In genomic region chr4:178320003-178320402, GRCh38 we compare ENCODE assay signal across 33 cellular contexts.
A peak's percentile ranks its signal among the peaks of the same experiment; 100 is the strongest.
DNase-seq lines count a peak whose midpoint lies in the region; ATAC-seq, FAIRE-seq and TF ChIP-seq lines count a peak whose summit lies in the region.
"Had no signal": no experiment of that assay in that cellular context is flagged by ENCODE, and none has a peak within 500 bp of the region (broad histone marks: within the 10 kb centered on the region; RNA-seq: fewer than 3 reads in every experiment).

No MANE protein-coding gene starts in this region.

- WGBS in HepG2 (ENCODE audit: low lambda C conversion rate): 0% methylated on average over 1 of the region's 1 CpG
- WGBS in right lobe of liver (ENCODE audit: insufficient coverage, low coverage, low lambda C conversion rate, missing lambda C conversion rate): 89% methylated on average over 1 of the region's 1 CpG

- BruUV-seq in HepG2 (replicated peaks; lab: Mats Ljungman, UMichigan): no TSS peak

- DNase-seq in HepG2 (ENCODE audit: low spot score): no peak
- no peak for DNase-seq in right lobe of liver
- peak; percentile 3 for DNase-seq in KBM-7
- DNase-seq in NCI-H774 (lab: John Stamatoyannopoulos, UW): no peak
- DNase-seq: 8988T; ACHN; AML-193; BE2C; C1 segment of cervical spinal cord; Caco-2; Calu3; CD4-positive, alpha-beta memory T cell; CD4-positive, alpha-beta T cell; CD4-positive, CD25-positive, alpha-beta regulatory T cell; CD8-positive, alpha-beta memory T cell; CD8-positive, alpha-beta T cell; COR-L47; DMS 273 treated with DMSO at 0.1 percent for 48 hours; DMS153; DMS53; DMS79; DMS79 treated with DMSO at 0.1 percent for 48 hours; DND-41; EL had no signal

- in situ Hi-C loops in HepG2 (cut with HindIII; ENCODE audit: extremely low pct_ligation_motif_present, low pct_unique_long_range_greater_than_20kb): no loop called here
- in situ Hi-C loops in KBM-7 (cut with MboI; ENCODE audit: low pct_unique_long_range_greater_than_20kb, low sequenced_read_pairs): no loop called here

- ATAC-seq in HepG2: no peak
- ATAC-seq in right lobe of liver: no peak
- ATAC-seq in HG03520 (IDR thresholded peaks at IDR 0.05; ENCODE audit: unreplicated experiment): no peak
- ATAC-seq: A549; CD8-positive, alpha-beta T cell had no signal

- POLR2A ChIA-PET in HepG2 (lab: Yijun Ruan, JAX) (no interaction called here), HEK293 (lab: Yijun Ruan, JAX) (no interaction called here)

- TF ChIP-seq POLR2A in HepG2 (IDR thresholded peaks at IDR 0.05; ENCODE audit: insufficient read depth in 1 of 2, low read depth in 2 of 2, low read length in 2 of 2) (no peak), right lobe of liver (IDR thresholded peaks at IDR 0.05) (no peak)

- TF ChIP-seq CTCF in HepG2 (CRISPR knock-in tag; IDR thresholded peaks at IDR 0.05): no peak
- TF ChIP-seq CTCF in right lobe of liver (IDR thresholded peaks at IDR 0.05): no peak
- no peak for TF ChIP-seq CTCF in HEK293 (tag by site-specific recombination; IDR thresholded peaks at IDR 0.05)

- H3K36me3 ChIP-seq in HepG2 (replicated peaks in 1 of 2; ENCODE audit: control insufficient read depth in 1 of 2, insufficient read depth in 2 of 2, low read length in 2 of 2): no peaks in the 10 kb centered on the region
- no peaks in the 10 kb centered on the region for H3K36me3 ChIP-seq in right lobe of liver
- no peaks in the 10 kb centered on the region for H3K36me3 ChIP-seq in HEK293 (ENCODE audit: control insufficient read depth in 2 of 2, insufficient read depth in 1 of 2, low read length in 2 of 2)
- H3K36me3 ChIP-seq: BE2C; BLaER1; BLaER1 treated with 17β-estradiol and CSF1 and Interleukin-3, amounts not matched to agents 10 nM and 100 nM had no signal

- no peak for TF ChIP-seq RAD21 in HepG2 (CRISPR knock-in tag; IDR thresholded peaks at IDR 0.05)

- FAIRE-seq in HepG2 (lab: Jason Lieb, UNC): no peak
- FAIRE-seq: A204.1, A549, D721Med had no signal

- H3K4me1 ChIP-seq in HepG2 (ENCODE audit: insufficient read depth, low read length) (no peaks in the 10 kb centered on the region), right lobe of liver (peaks cover 0 to 7% (median 1%) of the 10 kb centered on the region in 4 donors), HEK293 (ENCODE audit: control insufficient read depth, insufficient read depth, low read length) (no peaks in the 10 kb centered on the region)
- H3K4me1 ChIP-seq: A549; BLaER1; BLaER1 treated with 17β-estradiol and CSF1 and Interleukin-3, amounts not matched to agents 10 nM and 100 nM; Caco-2 had no signal

- H3K27ac ChIP-seq in HepG2 (ENCODE audit: extremely low read length, insufficient read depth, low read length) (no peak overlapping the region), right lobe of liver (no peak overlapping the region), HEK293 (ENCODE audit: extremely low read depth, low read depth, low read length) (no peak overlapping the region)
- H3K27ac ChIP-seq: 22Rv1; A549; BLaER1; BLaER1 treated with 17β-estradiol and CSF1 and Interleukin-3, amounts not matched to agents 10 nM and 100 nM; C4-2B had no signal

- no peaks in the 10 kb centered on the region for H3K79me2 ChIP-seq in HepG2 (ENCODE audit: insufficient read depth, low read length)

- no peak overlapping the region for H2AFZ ChIP-seq in HepG2 (ENCODE audit: low read length)

- H4K20me1 ChIP-seq in HepG2 (ENCODE audit: insufficient read depth, low read length): no peaks in the 10 kb centered on the region
- H4K20me1 ChIP-seq: BLaER1; BLaER1 treated with 17β-estradiol and CSF1 and Interleukin-3, amounts not matched to agents 10 nM and 100 nM had no signal

- H3K4me3 ChIP-seq in HepG2 (replicated peaks in 1 of 3; ENCODE audit: insufficient read depth in 1 of 3, low read depth in 2 of 3, low read length in 3 of 3) (no peak overlapping the region), right lobe of liver (no peak overlapping the region), HEK293 (ENCODE audit: low read depth, low read length) (no peak overlapping the region)
- H3K4me3 ChIP-seq: A549; BLaER1; BLaER1 treated with 17β-estradiol and CSF1 and Interleukin-3, amounts not matched to agents 10 nM and 100 nM had no signal

- H3K9me3 ChIP-seq in HepG2 (ENCODE audit: low read length): peaks cover 32% of the 10 kb centered on the region
- no peaks in the 10 kb centered on the region for H3K9me3 ChIP-seq in right lobe of liver
- no peaks in the 10 kb centered on the region for H3K9me3 ChIP-seq in HEK293 (ENCODE audit: control insufficient read depth, insufficient read depth, low read depth, low read length)
- H3K9me3 ChIP-seq: A549, BE2C, Caco-2 had no signal

- no peak overlapping the region for H3K9ac ChIP-seq in HepG2 (ENCODE audit: insufficient read depth, low read depth, low read length)
- H3K9ac ChIP-seq: BLaER1; BLaER1 treated with 17β-estradiol and CSF1 and Interleukin-3, amounts not matched to agents 10 nM and 100 nM had no signal

- no peaks in the 10 kb centered on the region; a peak in 1 of 5 replicates for H3K27me3 ChIP-seq in HepG2 (ENCODE audit: control insufficient read depth in 1 of 2, insufficient read depth in 2 of 2, low read length in 2 of 2)
- H3K27me3 ChIP-seq in right lobe of liver: no peaks in the 10 kb centered on the region
- H3K27me3 ChIP-seq: BE2C; BLaER1; BLaER1 treated with 17β-estradiol and CSF1 and Interleukin-3, amounts not matched to agents 10 nM and 100 nM had no signal

- H3K4me2 ChIP-seq in HepG2 (ENCODE audit: low read depth, low read length): no peak overlapping the region
- H3K4me2 ChIP-seq: A549; BLaER1; BLaER1 treated with 17β-estradiol and CSF1 and Interleukin-3, amounts not matched to agents 10 nM and 100 nM had no signal

- intact Hi-C loops in HepG2 (cut with micrococcal nuclease; ENCODE audit: unreplicated experiment): no loop called here
- intact Hi-C loops in right lobe of liver (cut with DNase I): no loop called here

- CTCF ChIA-PET in HepG2 (lab: Yijun Ruan, JAX; ENCODE audit: low intra/inter-chr PET ratio, low total read pairs) (no interaction called here), HEK293 (lab: Yijun Ruan, JAX) (no interaction called here)

- TF ChIP-seq EP300 in HepG2 (IDR thresholded peaks at IDR 0.05; ENCODE audit: low read depth in 2 of 2, low read length in 2 of 2): no peak
- no peak for TF ChIP-seq EP300 in HepG2 (CRISPR knock-in tag; IDR thresholded peaks at IDR 0.05; ENCODE audit: borderline replicate concordance)

TF ChIP-seq in HepG2, 621 proteins besides CTCF, POLR2A, EP300 and RAD21:
- peak; percentile 93 for TF ChIP-seq ZNF160 (CRISPR knock-in tag; IDR thresholded peaks at IDR 0.05)
- TF ChIP-seq SPEN (CRISPR knock-in tag; IDR thresholded peaks at IDR 0.05; ENCODE audit: low read depth): no peak

TF ChIP-seq in HEK293, 187 proteins besides CTCF, POLR2A, EP300 and RAD21:
- no peak for TF ChIP-seq ZFP3 (tag by site-specific recombination; IDR thresholded peaks at IDR 0.05; ENCODE audit: low read depth)
- no peak for TF ChIP-seq SCRT1 (tag by site-specific recombination; IDR thresholded peaks at IDR 0.05; ENCODE audit: borderline replicate concordance)
- TF ChIP-seq ZNF549 (tag by site-specific recombination; IDR thresholded peaks at IDR 0.05): no peak
- no peak for TF ChIP-seq ZBTB21 (tag by site-specific recombination; IDR thresholded peaks at IDR 0.05)
- peak; percentile 78 for TF ChIP-seq SETDB1 (IDR thresholded peaks at IDR 0.05; ENCODE audit: insufficient read length, low read length)
- TF ChIP-seq ZNF24 (tag by site-specific recombination; IDR thresholded peaks at IDR 0.05): no peak
- TF ChIP-seq ZNF280D (tag by site-specific recombination; IDR thresholded peaks at IDR 0.05): no peak
- TF ChIP-seq ATF2 (tag by site-specific recombination; IDR thresholded peaks at IDR 0.05; ENCODE audit: low read depth): no peak
- no peak for TF ChIP-seq ZNF548 (tag by site-specific recombination; IDR thresholded peaks at IDR 0.05)

Comparison
In these comparisons a context has a peak if more than half of its experiments do, and no peak if none do; other contexts are left out.
1. Of the 63 proteins assayed by ChIP-seq in both HepG2 and HEK293: peak only in HepG2: none; only in HEK293: SETDB1; in both: none; in neither: 62.